In the genomic region with DNA sequence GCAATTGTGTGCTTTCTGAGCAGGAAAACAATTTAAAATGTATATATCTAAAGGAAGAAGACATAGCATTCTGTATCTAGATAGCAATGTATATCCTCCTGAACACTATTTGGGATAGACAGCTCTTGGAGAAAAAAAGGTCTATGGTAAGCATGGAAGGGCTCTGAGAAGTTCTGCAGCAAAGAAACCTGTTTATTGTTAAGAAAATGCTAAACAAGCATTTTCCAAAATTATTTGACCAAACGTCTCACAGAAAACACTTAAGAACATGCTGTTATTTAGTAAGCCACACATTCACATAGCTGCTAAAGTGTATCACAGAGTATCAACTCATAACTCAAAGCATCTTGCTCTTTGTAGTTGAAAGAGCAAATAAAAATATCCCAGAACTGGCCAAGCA, we compare ENCODE assay signal across 17 cellular contexts.
DNase-seq lines count a peak whose midpoint lies in the region; ATAC-seq, FAIRE-seq and TF ChIP-seq lines count a peak whose summit lies in the region.
"Had no signal": no experiment of that assay in that cellular context is flagged by ENCODE, and none has a peak within 500 bp of the region (broad histone marks: within the 10 kb centered on the region; RNA-seq: fewer than 3 reads in every experiment).

No MANE protein-coding gene starts in this region.

- H3K9me3 Mint-ChIP-seq in stimulated activated naive B cell treated with anti-CD40 and anti-IgM and Interleukin-4, amounts not matched to agents 10 μg/mL and 1 μg/mL and 100 μg/mL, for 72 hours, result no peaks in the 10 kb centered on the region
- H3K9me3 Mint-ChIP-seq: GM23338 had no signal

- H3K14ac ChIP-seq in mesenchymal stem cell (ENCODE audit: low read length in 2 of 2), result no peak overlapping the region

- H3K27me3 ChIP-seq in mesenchymal stem cell (ENCODE audit: control insufficient read depth in 1 of 2, insufficient read depth in 1 of 2, low read length in 2 of 2), result no peaks in the 10 kb centered on the region
- H3K27me3 ChIP-seq in testis, result no peaks in the 10 kb centered on the region

- H3K23ac ChIP-seq in mesenchymal stem cell (ENCODE audit: low read length in 2 of 2), result no peak overlapping the region

- H3K36me3 ChIP-seq in mesenchymal stem cell (ENCODE audit: control insufficient read depth in 1 of 2, insufficient read depth in 2 of 2, low read depth in 1 of 2, low read length in 2 of 2) (peaks cover 0 to 7% of the 10 kb centered on the region in 2 experiments), testis (ENCODE audit: low read depth, missing control alignments) (no peaks in the 10 kb centered on the region)

- intact Hi-C loops in testis (cut with DNase I; ENCODE audit: low total_unique reads), result no loop called here

- no peak for ATAC-seq in T-helper 17 cell
- ATAC-seq in stimulated activated naive B cell treated with anti-CD40 and anti-IgM and Interleukin-4, amounts not matched to agents 10 μg/mL and 1 μg/mL and 100 μg/mL, for 72 hours (replicated peaks), result no peak
- ATAC-seq: GM23338, HCT116 had no signal

- peaks cover 13% of the 10 kb centered on the region for H3K79me1 ChIP-seq in mesenchymal stem cell (replicated peaks; ENCODE audit: low read length, poor library complexity, severe bottlenecking)

- H4K8ac ChIP-seq in mesenchymal stem cell (ENCODE audit: low read length), result no peak overlapping the region

- H3K9me3 ChIP-seq in mesenchymal stem cell (ENCODE audit: control insufficient read depth, low read length), result no peaks in the 10 kb centered on the region
- no peaks in the 10 kb centered on the region for H3K9me3 ChIP-seq in testis
- H3K9me3 ChIP-seq in T-helper 17 cell (ENCODE audit: control insufficient read depth, low read length, poor library complexity, severe bottlenecking), result no peaks in the 10 kb centered on the region

- no peak overlapping the region for H2AK5ac ChIP-seq in mesenchymal stem cell (ENCODE audit: low read length, severe bottlenecking)

- no peak overlapping the region for H2BK120ac ChIP-seq in mesenchymal stem cell (ENCODE audit: low read depth, low read length)

- H3K4me3 ChIP-seq in mesenchymal stem cell (ENCODE audit: insufficient read depth in 1 of 2, low read depth in 1 of 2, low read length in 2 of 2), result no peak overlapping the region
- H3K4me3 ChIP-seq in testis, result no peak overlapping the region
- H3K4me3 ChIP-seq: GM23338, SK-N-MC had no signal

- H3K27ac Mint-ChIP-seq in T-helper 17 cell, result no peak overlapping the region
- no peak overlapping the region for H3K27ac Mint-ChIP-seq in stimulated activated naive B cell treated with anti-CD40 and anti-IgM and Interleukin-4, amounts not matched to agents 10 μg/mL and 1 μg/mL and 100 μg/mL, for 72 hours
- H3K27ac Mint-ChIP-seq: B cell, GM23338 had no signal

- peak overlapping the region; percentile 87 for H3K9ac ChIP-seq in mesenchymal stem cell (ENCODE audit: low read length)

- H2BK15ac ChIP-seq in mesenchymal stem cell (ENCODE audit: low read depth, poor library complexity, severe bottlenecking), result no peak overlapping the region

- peaks cover 25% of the 10 kb centered on the region for H3K27me3 Mint-ChIP-seq in T-helper 17 cell
- H3K27me3 Mint-ChIP-seq in stimulated activated naive B cell treated with anti-CD40 and anti-IgM and Interleukin-4, amounts not matched to agents 10 μg/mL and 1 μg/mL and 100 μg/mL, for 72 hours, result no peaks in the 10 kb centered on the region
- H3K27me3 Mint-ChIP-seq: B cell had no signal

- no peak overlapping the region for H3K4me3 Mint-ChIP-seq in T-helper 17 cell
- H3K4me3 Mint-ChIP-seq in stimulated activated naive B cell treated with anti-CD40 and anti-IgM and Interleukin-4, amounts not matched to agents 10 μg/mL and 1 μg/mL and 100 μg/mL, for 72 hours, result no peak overlapping the region
- H3K4me3 Mint-ChIP-seq: B cell, GM23338 had no signal

- H3K4ac ChIP-seq in mesenchymal stem cell (ENCODE audit: low read depth in 1 of 2, low read length in 2 of 2), result no peak overlapping the region

- H3K4me2 ChIP-seq in mesenchymal stem cell (ENCODE audit: low read length, poor library complexity, severe bottlenecking), result no peak overlapping the region
- H3K4me2 ChIP-seq: GM23338 had no signal

- no peak overlapping the region for H2AFZ ChIP-seq in mesenchymal stem cell (ENCODE audit: low read depth, low read length)
- H2AFZ ChIP-seq: GM23338 had no signal

- no peaks in the 10 kb centered on the region for H3K4me1 Mint-ChIP-seq in T-helper 17 cell
- H3K4me1 Mint-ChIP-seq in stimulated activated naive B cell treated with anti-CD40 and anti-IgM and Interleukin-4, amounts not matched to agents 10 μg/mL and 1 μg/mL and 100 μg/mL, for 72 hours, result peaks cover 2 to 4% of the 10 kb centered on the region in 2 donors

- peaks cover 3% of the 10 kb centered on the region for H3K4me1 ChIP-seq in mesenchymal stem cell (ENCODE audit: control insufficient read depth, insufficient read depth, low read depth, low read length)
- H3K4me1 ChIP-seq in testis, result peaks cover 30% of the 10 kb centered on the region

- H3K27ac ChIP-seq in VCaP (peak overlapping the region; percentile 47), mesenchymal stem cell (ENCODE audit: low read length, poor library complexity, severe bottlenecking) (peak overlapping the region; percentile 43), testis (peak overlapping the region; percentile 44 to 46), substantia nigra (ENCODE audit: low read depth, low read length, poor library complexity, severe bottlenecking) (no peak overlapping the region)

- H2BK5ac ChIP-seq in mesenchymal stem cell (ENCODE audit: low read depth, low read length, poor library complexity, severe bottlenecking), result no peak overlapping the region

- no peak overlapping the region for H3K18ac ChIP-seq in mesenchymal stem cell (ENCODE audit: low read depth in 1 of 2, low read length in 2 of 2)

- H4K91ac ChIP-seq in mesenchymal stem cell (ENCODE audit: low read length), result no peak overlapping the region

- DNase-seq in GM19239 (ENCODE audit: insufficient read length, low spot score) (no peak), mesenchymal stem cell (no peak), testis (no peak), substantia nigra (lab: John Stamatoyannopoulos, UW) (no peak), T-helper 17 cell (no peak)
- no peak for DNase-seq in stimulated activated naive B cell treated with anti-CD40 and anti-IgM and Interleukin-4, amounts not matched to agents 10 μg/mL and 1 μg/mL and 100 μg/mL, for 72 hours
- DNase-seq: GDM1, KBM-7, NCI-H1930, NCI-H226, NCI-H524, SHP77 had no signal

- TF ChIP-seq CTCF in VCaP (conservative IDR thresholded peaks at IDR 0.05), result no peak
- TF ChIP-seq CTCF in testis (IDR thresholded peaks at IDR 0.05), result no peak

- FAIRE-seq in GM19239 (lab: Jason Lieb, UNC), result peak; percentile 60

- 28% methylated on average over 1 of the region's 1 CpG for WGBS in mesenchymal stem cell
- WGBS in testis, 2 donors, result 17 to 26% methylated on average over 1 of the region's 1 CpG

- H3K36me3 Mint-ChIP-seq in T-helper 17 cell (ENCODE audit: low read depth), result no peaks in the 10 kb centered on the region
- no peaks in the 10 kb centered on the region for H3K36me3 Mint-ChIP-seq in stimulated activated naive B cell treated with anti-CD40 and anti-IgM and Interleukin-4, amounts not matched to agents 10 μg/mL and 1 μg/mL and 100 μg/mL, for 72 hours

- TF ChIP-seq POLR2A in testis (IDR thresholded peaks at IDR 0.05), result no peak

- no peak overlapping the region for H2BK12ac ChIP-seq in mesenchymal stem cell (ENCODE audit: low read length in 2 of 2)
